ENCODE assay signal across 8 cellular contexts in genomic region chr4:174318829-174319764, GRCh38. TPM values are rescaled to one million over a fixed set of nuclear protein-coding genes. Genes with fewer than 3 reads are reported as not detected.
A peak's percentile ranks its signal among the peaks of the same experiment; 100 is the strongest.
DNase-seq lines count a peak whose midpoint lies in the region; ATAC-seq and TF ChIP-seq lines count a peak whose summit lies in the region.

No MANE protein-coding gene starts in this region.

- H3K9me3 ChIP-seq in CD4-positive, alpha-beta T cell (ENCODE audit: control insufficient read depth, low read length): no peaks in the 10 kb centered on the region
- H3K9me3 ChIP-seq in trophoblast cell (ENCODE audit: insufficient read depth, low read depth, low read length): no peaks in the 10 kb centered on the region

- no peak overlapping the region for H2AK5ac ChIP-seq in trophoblast cell (ENCODE audit: low read length)

- H3K36me3 Mint-ChIP-seq in CD4-positive, alpha-beta T cell (ENCODE audit: low read depth): peaks cover 32% of the 10 kb centered on the region

- H3K9me3 Mint-ChIP-seq in CD4-positive, alpha-beta T cell: no peaks in the 10 kb centered on the region

- H3K4ac ChIP-seq in trophoblast cell (ENCODE audit: low read depth, low read length): peak overlapping the region; percentile 27

- DNase-seq in CD4-positive, alpha-beta T cell: no peak
- peak; percentile 41 for DNase-seq in NCI-H69 (lab: John Stamatoyannopoulos, UW)
- peak; percentile 44 for DNase-seq in epithelial cell of esophagus (ENCODE audit: low read depth)
- DNase-seq in trophoblast cell: peak; percentile 3 to 53
- no peak for DNase-seq in stimulated activated CD4-positive, alpha-beta T cell treated with anti-CD3 and anti-CD28 coated beads, Interleukin-2, amount 100 ng/mL, for 24 hours
- DNase-seq in mucosa of gallbladder (ENCODE audit: low spot score): no peak

- H3K27ac Mint-ChIP-seq in CD4-positive, alpha-beta T cell: no peak overlapping the region

- intact Hi-C loops in CD4-positive, alpha-beta T cell (cut with DNase I, micrococcal nuclease): loop anchor here (1.0 to 10.0 kb wide), 4 partner anchors 97 to 1002 kb away; no protein-coding TSS in a partner anchor

- H3K4me2 ChIP-seq in trophoblast cell (ENCODE audit: low read length): no peak overlapping the region

- H4K8ac ChIP-seq in trophoblast cell (ENCODE audit: low read depth, low read length): no peak overlapping the region

- no peak overlapping the region for H4K12ac ChIP-seq in trophoblast cell (ENCODE audit: low read depth, low read length)

- no peaks in the 10 kb centered on the region for H3K27me3 Mint-ChIP-seq in CD4-positive, alpha-beta T cell

- H2AFZ ChIP-seq in trophoblast cell (ENCODE audit: insufficient read depth, low read length, poor library complexity): no peak overlapping the region

- no peak overlapping the region for H3K14ac ChIP-seq in trophoblast cell (ENCODE audit: low read length)

- no peaks in the 10 kb centered on the region for H3K27me3 ChIP-seq in CD4-positive, alpha-beta T cell (ENCODE audit: control insufficient read depth, insufficient read depth, low read length)
- H3K27me3 ChIP-seq in trophoblast cell (ENCODE audit: insufficient read depth, low read length): no peaks in the 10 kb centered on the region

- POLR2A ChIA-PET in CD4-positive, alpha-beta T cell (lab: Charles Lee): no interaction called here

- H3K4me1 Mint-ChIP-seq in CD4-positive, alpha-beta T cell (ENCODE audit: low read depth): no peaks in the 10 kb centered on the region

- H2BK12ac ChIP-seq in trophoblast cell (ENCODE audit: low read length): no peak overlapping the region

- no peak overlapping the region for H3K18ac ChIP-seq in trophoblast cell (ENCODE audit: low read length)

- H3K27ac ChIP-seq in CD4-positive, alpha-beta T cell (ENCODE audit: low read depth, low read length): no peak overlapping the region
- no peak overlapping the region for H3K27ac ChIP-seq in trophoblast cell (ENCODE audit: low read depth, low read length)

- TF ChIP-seq CTCF in CD4-positive, alpha-beta T cell (IDR thresholded peaks at IDR 0.05): peak; percentile 83
- peak; percentile 45 for TF ChIP-seq CTCF in epithelial cell of esophagus (IDR thresholded peaks at IDR 0.05; ENCODE audit: insufficient read depth, low read depth, low read length, missing control alignments)

- H3K23ac ChIP-seq in trophoblast cell (ENCODE audit: low read length): no peak overlapping the region

- no CpG with 5 or more reads among the region's 8 CpGs for WGBS in trophoblast cell (ENCODE audit: extremely low coverage, insufficient coverage, insufficient read length)

- ATAC-seq in CD4-positive, alpha-beta T cell (ENCODE audit: poor library complexity): no peak
- peak; percentile 60 for ATAC-seq in GM18907 (IDR thresholded peaks at IDR 0.05; ENCODE audit: unreplicated experiment)
- no peak for ATAC-seq in HG03460 (IDR thresholded peaks at IDR 0.05; ENCODE audit: unreplicated experiment)

- H3K36me3 ChIP-seq in trophoblast cell (ENCODE audit: control insufficient read depth in 1 of 2, insufficient read depth in 2 of 2, low read length in 2 of 2): peaks cover 0 to 3% of the 10 kb centered on the region in 2 experiments

- H3K4me3 ChIP-seq in epithelial cell of esophagus (ENCODE audit: low read length) (no peak overlapping the region), trophoblast cell (ENCODE audit: low read depth, low read length) (no peak overlapping the region)

- no peaks in the 10 kb centered on the region for H3K79me1 ChIP-seq in trophoblast cell (ENCODE audit: low read length)

- no peaks in the 10 kb centered on the region for H3K4me1 ChIP-seq in trophoblast cell (ENCODE audit: control insufficient read depth in 1 of 2, insufficient read depth in 2 of 2, low read length in 2 of 2)

- CTCF ChIA-PET in CD4-positive, alpha-beta T cell (lab: Charles Lee): interaction anchor here (1.0 to 1.4 kb wide), 3 partner anchors 35 to 97 kb away, joined by 3 read pairs; partner anchors contain the start of genes CEP44 and FBXO8

- no peak overlapping the region for H3K4me3 Mint-ChIP-seq in CD4-positive, alpha-beta T cell

- no peaks in the 10 kb centered on the region for H3K79me2 ChIP-seq in trophoblast cell (ENCODE audit: control insufficient read depth, insufficient read depth, low read length, poor library complexity)

- no peak overlapping the region for H2BK5ac ChIP-seq in trophoblast cell (ENCODE audit: low read depth, low read length, poor library complexity)

- H2BK120ac ChIP-seq in trophoblast cell (ENCODE audit: insufficient read depth, low read length, poor library complexity): no peak overlapping the region

- H3K9ac ChIP-seq in trophoblast cell (ENCODE audit: low read length): no peak overlapping the region

- no peak overlapping the region for H4K91ac ChIP-seq in trophoblast cell (ENCODE audit: low read depth, low read length)

RNA-seq across cellular contexts. Expression of gene CEP44, which starts 35.4 kb away (rescaled TPM):
- 10 to 100 TPM; 10.6 to 13.5 TPM for total RNA-seq in CD4-positive, alpha-beta T cell
- polyA plus RNA-seq in trophoblast cell (2013): 10.1 and 10.5 TPM in 2 replicates
- 17.0 TPM for total RNA-seq in mucosa of gallbladder

RNA-seq across cellular contexts. Expression of gene FBXO8, which starts 35.6 kb away (rescaled TPM):
- 10 to 100 TPM; 17.9 to 19.4 TPM for total RNA-seq in CD4-positive, alpha-beta T cell
- 11.1 and 11.9 TPM in 2 replicates for polyA plus RNA-seq in trophoblast cell (2013)
- total RNA-seq in mucosa of gallbladder: 52.1 TPM

Comparison
In these comparisons a context has a peak if more than half of its experiments do, and no peak if none do; other contexts are left out.
1. DNase-seq: peak in NCI-H69 (single experiment), epithelial cell of esophagus (single experiment) and trophoblast cell (2 of 2); none in CD4-positive, alpha-beta T cell (0 of 10), stimulated activated CD4-positive, alpha-beta T cell treated with anti-CD3 and anti-CD28 coated beads, Interleukin-2, amount 100 ng/mL, for 24 hours (0 of 2) and mucosa of gallbladder (single experiment).